24 cellular contexts compared by ENCODE assay signal in genomic region chr1:22819391-22819790, GRCh38.
DNase-seq lines count a peak whose midpoint lies in the region; TF ChIP-seq lines count a peak whose summit lies in the region.
"Had no signal": no experiment of that assay in that cellular context is flagged by ENCODE, and none has a peak within 500 bp of the region (broad histone marks: within the 10 kb centered on the region; RNA-seq: fewer than 3 reads in every experiment).

No MANE protein-coding gene starts in this region.

- intact Hi-C loops in dendritic cell treated with granulocyte-macrophage colony-stimulating factor and Interleukin-4, amounts not matched to agents 40 ng/mL and 50 ng/mL, for 4 days (cut with micrococcal nuclease) = no loop called here

- no peaks in the 10 kb centered on the region for H3K9me3 Mint-ChIP-seq in dendritic cell treated with granulocyte-macrophage colony-stimulating factor and Interleukin-4, amounts not matched to agents 40 ng/mL and 50 ng/mL, for 4 days
- no peaks in the 10 kb centered on the region for H3K9me3 Mint-ChIP-seq in nephron progenitor cell

- no peak overlapping the region for H3K4me3 ChIP-seq in BLaER1 treated with 17β-estradiol and CSF1 and Interleukin-3, amounts not matched to agents 10 nM and 100 nM
- H3K4me3 ChIP-seq in Peyer's patch = no peak overlapping the region
- H3K4me3 ChIP-seq: GM23248, MG63, SK-N-MC had no signal

- no peaks in the 10 kb centered on the region for H3K36me3 ChIP-seq in BLaER1 treated with 17β-estradiol and CSF1 and Interleukin-3, amounts not matched to agents 10 nM and 100 nM
- no peaks in the 10 kb centered on the region for H3K36me3 ChIP-seq in Peyer's patch
- H3K36me3 ChIP-seq: BE2C, MG63 had no signal

- peak overlapping the region in 8 of 11 experiments; percentile 5 to 42 (median 32); a peak in 14 of 22 replicates for H3K4me2 ChIP-seq in BLaER1 treated with 17β-estradiol and CSF1 and Interleukin-3, amounts not matched to agents 10 nM and 100 nM

- no peak overlapping the region for H3K9ac ChIP-seq in BLaER1 treated with 17β-estradiol and CSF1 and Interleukin-3, amounts not matched to agents 10 nM and 100 nM
- H3K9ac ChIP-seq: GM23248 had no signal

- H3K27ac ChIP-seq in BLaER1 treated with 17β-estradiol and CSF1 and Interleukin-3, amounts not matched to agents 10 nM and 100 nM = peak overlapping the region in 1 of 11 experiments; percentile 18; a peak in 1 of 22 replicates
- H3K27ac ChIP-seq in substantia nigra (ENCODE audit: low read depth, low read length, poor library complexity, severe bottlenecking) (peak overlapping the region; percentile 27), Peyer's patch (no peak overlapping the region)
- H3K27ac ChIP-seq: GM23248, SK-N-MC had no signal

- peaks cover 16% of the 10 kb centered on the region for H3K4me1 Mint-ChIP-seq in dendritic cell treated with granulocyte-macrophage colony-stimulating factor and Interleukin-4, amounts not matched to agents 40 ng/mL and 50 ng/mL, for 4 days (ENCODE audit: low read depth)
- peaks cover 25% of the 10 kb centered on the region for H3K4me1 Mint-ChIP-seq in nephron progenitor cell
- H3K4me1 Mint-ChIP-seq: CD4-positive, CD25-positive, alpha-beta regulatory T cell had no signal

- H3K27ac Mint-ChIP-seq in dendritic cell treated with granulocyte-macrophage colony-stimulating factor and Interleukin-4, amounts not matched to agents 40 ng/mL and 50 ng/mL, for 4 days = peak overlapping the region; percentile 1
- H3K27ac Mint-ChIP-seq in nephron progenitor cell = peak overlapping the region; percentile 49
- H3K27ac Mint-ChIP-seq: CD4-positive, CD25-positive, alpha-beta regulatory T cell had no signal

- H3K4me3 Mint-ChIP-seq in dendritic cell treated with granulocyte-macrophage colony-stimulating factor and Interleukin-4, amounts not matched to agents 40 ng/mL and 50 ng/mL, for 4 days = no peak overlapping the region
- H3K4me3 Mint-ChIP-seq in nephron progenitor cell = no peak overlapping the region
- H3K4me3 Mint-ChIP-seq: CD4-positive, CD25-positive, alpha-beta regulatory T cell had no signal

- DNase-seq in nephron progenitor cell = no peak
- no peak for DNase-seq in substantia nigra (lab: John Stamatoyannopoulos, UW)
- DNase-seq in Peyer's patch = no peak
- DNase-seq in activated T-cell treated with anti-CD3 and anti-CD28 coated beads, Interleukin-2, amount 50 U/mL, for 1 hour = no peak
- no peak for DNase-seq in NOMO-1 treated with DMSO at 0.1 percent for 48 hours (lab: John Stamatoyannopoulos, UW; ENCODE audit: unreplicated experiment)
- DNase-seq: 8988T; ACHN; BE2C; CD4-positive, CD25-positive, alpha-beta regulatory T cell; GM23248; H7; KBM-7; MG63; NCI-H1417; NCI-H1694 treated with DMSO at 0.1 percent for 48 hours; NCI-H2081; NCI-H2227 treated with DMSO at 0.1 percent for 48 hours; NCI-H510A; NCI-H69; OCI-M1; SIG-M5 had no signal

- H3K4me1 ChIP-seq in BLaER1 treated with 17β-estradiol and CSF1 and Interleukin-3, amounts not matched to agents 10 nM and 100 nM = peaks cover 8 to 13% (median 11%) of the 10 kb centered on the region in 10 experiments; a peak in 17 of 20 replicates
- peaks cover 0 to 14% (median 0%) of the 10 kb centered on the region in 4 donors for H3K4me1 ChIP-seq in Peyer's patch
- H3K4me1 ChIP-seq: BE2C had no signal

- H3K27me3 Mint-ChIP-seq in dendritic cell treated with granulocyte-macrophage colony-stimulating factor and Interleukin-4, amounts not matched to agents 40 ng/mL and 50 ng/mL, for 4 days = peaks cover 7% of the 10 kb centered on the region
- peaks cover 10% of the 10 kb centered on the region for H3K27me3 Mint-ChIP-seq in nephron progenitor cell (ENCODE audit: low read depth, poor library complexity)
- H3K27me3 Mint-ChIP-seq: CD4-positive, CD25-positive, alpha-beta regulatory T cell had no signal

- H4K20me1 ChIP-seq in BLaER1 treated with 17β-estradiol and CSF1 and Interleukin-3, amounts not matched to agents 10 nM and 100 nM = no peaks in the 10 kb centered on the region; a peak in 1 of 22 replicates

- no peak for TF ChIP-seq CTCF in nephron progenitor cell (IDR thresholded peaks at IDR 0.05)
- no peak for TF ChIP-seq CTCF in Peyer's patch (IDR thresholded peaks at IDR 0.05)

- H3K9me3 ChIP-seq in BLaER1 treated with 17β-estradiol and CSF1 and Interleukin-3, amounts not matched to agents 10 nM and 100 nM (replicated peaks in 1 of 11) = no peaks in the 10 kb centered on the region
- no peaks in the 10 kb centered on the region for H3K9me3 ChIP-seq in Peyer's patch
- H3K9me3 ChIP-seq: BE2C, MG63 had no signal

- no peaks in the 10 kb centered on the region for H3K27me3 ChIP-seq in BLaER1 treated with 17β-estradiol and CSF1 and Interleukin-3, amounts not matched to agents 10 nM and 100 nM
- no peaks in the 10 kb centered on the region for H3K27me3 ChIP-seq in Peyer's patch
- H3K27me3 ChIP-seq: BE2C, MG63 had no signal

- no peak for TF ChIP-seq POLR2A in Peyer's patch (IDR thresholded peaks at IDR 0.05)

- no peaks in the 10 kb centered on the region for H3K36me3 Mint-ChIP-seq in dendritic cell treated with granulocyte-macrophage colony-stimulating factor and Interleukin-4, amounts not matched to agents 40 ng/mL and 50 ng/mL, for 4 days (ENCODE audit: low read depth)
- H3K36me3 Mint-ChIP-seq in nephron progenitor cell (ENCODE audit: low read depth) = no peaks in the 10 kb centered on the region
- H3K36me3 Mint-ChIP-seq: CD4-positive, CD25-positive, alpha-beta regulatory T cell had no signal
